Comparison of ENCODE assay signal across 8 cellular contexts in the genomic region with DNA sequence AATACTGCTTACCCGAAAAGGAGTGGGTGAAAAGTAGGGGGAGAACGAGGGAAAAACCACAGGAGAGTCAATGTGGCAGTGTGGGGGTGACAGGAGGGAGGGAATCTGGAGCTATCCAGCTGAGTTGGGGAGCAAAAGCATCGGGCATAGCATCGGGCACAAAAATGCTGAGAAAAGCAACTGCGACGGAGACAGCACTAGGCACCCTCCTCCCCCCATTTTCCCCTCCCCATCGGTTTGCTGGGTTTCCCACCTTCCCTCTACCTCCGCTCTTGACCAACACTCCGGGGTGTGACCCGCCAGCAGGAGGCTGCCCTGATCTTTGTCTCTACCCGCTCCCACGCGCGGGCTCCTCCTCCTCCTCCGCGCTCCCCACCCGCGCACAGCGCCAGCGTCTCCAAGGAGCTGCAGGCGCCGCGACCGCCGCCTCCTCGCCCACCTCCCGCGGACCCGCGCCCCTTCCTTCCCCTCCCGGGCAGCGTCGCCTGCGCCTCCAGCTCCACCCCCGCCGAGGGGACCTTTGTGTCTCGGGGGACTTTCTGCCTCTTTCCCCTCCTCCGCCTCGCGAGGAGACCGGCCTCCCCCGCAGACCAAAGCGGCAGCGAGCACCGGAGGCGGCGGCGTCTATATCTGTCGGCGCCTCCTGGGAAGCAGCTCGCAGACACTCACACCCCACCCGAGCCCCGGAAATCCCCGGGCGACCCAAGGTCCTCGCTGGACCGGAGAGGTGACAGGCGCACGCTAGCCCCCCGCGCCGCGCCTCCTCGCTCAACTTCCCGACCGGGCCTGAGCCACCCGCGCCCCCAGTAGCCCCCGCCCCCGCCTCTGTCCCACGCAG.
A peak's percentile ranks its signal among the peaks of the same experiment; 100 is the strongest.
DNase-seq lines count a peak whose midpoint lies in the region; ATAC-seq lines count a peak whose summit lies in the region.

No MANE protein-coding gene starts in this region.

- H3K36me3 ChIP-seq in mucosa of stomach (ENCODE audit: control insufficient read depth, insufficient read depth, low read length): no peaks in the 10 kb centered on the region

- H3K4me1 ChIP-seq in mucosa of stomach (ENCODE audit: control insufficient read depth, insufficient read depth, low read length): peaks cover 13% of the 10 kb centered on the region

- peak overlapping the region; percentile 97 for H3K27ac ChIP-seq in epithelial cell of prostate

- ATAC-seq in GM18520 (IDR thresholded peaks at IDR 0.05; ENCODE audit: unreplicated experiment) (peak; percentile 30), HG03064 (IDR thresholded peaks at IDR 0.05; ENCODE audit: low read depth, unreplicated experiment) (peak; percentile 31)

- peak; percentile 71 for DNase-seq in AG08395 (ENCODE audit: low spot score)
- peak; percentile 40 for DNase-seq in NCI-H774 (lab: John Stamatoyannopoulos, UW)
- DNase-seq in activated T-cell treated with anti-CD3 and anti-CD28 coated beads for 4 hours: peak; percentile 72
- DNase-seq in epithelial cell of prostate (ENCODE audit: low read depth, low spot score): no peak
- DNase-seq in stimulated activated CD8-positive, alpha-beta memory T cell treated with anti-CD3 and anti-CD28 coated beads, Interleukin-7, amount 100 ng/mL, for 4 hours (ENCODE audit: low read depth in 2 of 2): peak; percentile 76 to 87

- H3K9ac ChIP-seq in mucosa of stomach (ENCODE audit: low read length): peak overlapping the region; percentile 86

- no peaks in the 10 kb centered on the region for H3K9me3 ChIP-seq in mucosa of stomach (ENCODE audit: control insufficient read depth, low read length)

- peak overlapping the region; percentile 37 for H3K4me3 ChIP-seq in mucosa of stomach (ENCODE audit: low read length)

- H3K27me3 ChIP-seq in mucosa of stomach (ENCODE audit: control insufficient read depth, insufficient read depth, low read length): no peaks in the 10 kb centered on the region
